16 cellular contexts compared by ENCODE assay signal in the genomic region with DNA sequence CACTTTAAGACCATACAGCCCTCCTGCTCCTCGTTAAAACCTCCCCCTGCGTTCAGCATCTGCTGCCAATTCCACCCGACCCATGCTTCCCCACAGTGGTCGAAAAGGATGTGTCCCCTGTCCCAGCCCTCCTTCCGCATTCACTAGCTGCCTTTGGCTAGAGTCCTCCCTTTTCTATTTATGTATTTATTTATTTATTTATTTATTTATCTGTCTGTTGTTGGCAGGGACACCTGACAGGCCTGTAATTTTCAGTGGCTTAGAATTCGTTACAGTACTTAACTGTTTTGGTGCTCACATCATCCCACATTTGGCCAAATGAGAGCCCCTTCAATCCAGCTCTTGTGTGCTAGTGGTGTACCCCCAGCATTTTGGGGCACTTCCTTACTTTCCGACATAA.
"Had no signal": no experiment of that assay in that cellular context is flagged by ENCODE, and none has a peak within 500 bp of the region (broad histone marks: within the 10 kb centered on the region; RNA-seq: fewer than 3 reads in every experiment).

No MANE protein-coding gene starts in this region.

- H3K36me3 ChIP-seq: esophagus muscularis mucosa, gastroesophageal sphincter, heart left ventricle, left lung, lower lobe of right lung had no signal

- H3K79me2 ChIP-seq: hepatocyte had no signal

- H3K4me3 ChIP-seq: coronary artery, dorsolateral prefrontal cortex, esophagus muscularis mucosa, gastroesophageal sphincter, heart left ventricle, hepatocyte, left lung, lower lobe of right lung, mucosa of descending colon had no signal

- H3K4me2 ChIP-seq: hepatocyte had no signal

- H2AFZ ChIP-seq: hepatocyte had no signal

- H3K27ac ChIP-seq: coronary artery, dorsolateral prefrontal cortex, esophagus muscularis mucosa, foreskin keratinocyte, gastroesophageal sphincter, heart left ventricle, hepatocyte, left lung, lower lobe of right lung had no signal

- H3K27me3 ChIP-seq: esophagus muscularis mucosa, gastroesophageal sphincter had no signal

- DNase-seq: dermis blood vessel endothelial cell; dorsolateral prefrontal cortex; effector CD4-positive, alpha-beta T cell; effector memory CD4-positive, alpha-beta T cell; foreskin keratinocyte; heart left ventricle; left cardiac atrium; left lung; lower lobe of right lung; mesenchymal stem cell; mucosa of descending colon; naive thymus-derived CD4-positive, alpha-beta T cell had no signal

- H3K4me1 ChIP-seq: esophagus muscularis mucosa, foreskin keratinocyte, gastroesophageal sphincter, left lung, lower lobe of right lung had no signal

- H3K9me3 ChIP-seq: esophagus muscularis mucosa, gastroesophageal sphincter, heart left ventricle, left lung, lower lobe of right lung, mucosa of descending colon had no signal

- ATAC-seq: foreskin keratinocyte; gastroesophageal sphincter; left lung; lower lobe of right lung; mucosa of descending colon; naive thymus-derived CD4-positive, alpha-beta T cell had no signal
